20 cellular contexts compared by ENCODE assay signal in genomic region chr1:192726820-192727504, GRCh38.
"Had no signal": no experiment of that assay in that cellular context is flagged by ENCODE, and none has a peak within 500 bp of the region (broad histone marks: within the 10 kb centered on the region; RNA-seq: fewer than 3 reads in every experiment).

No MANE protein-coding gene starts in this region.

- ATAC-seq: activated CD8-positive, alpha-beta T cell treated with anti-CD3 and anti-CD28 coated beads for 36 hours; activated T-helper 17 cell treated with anti-CD3 and anti-CD28 coated beads, Interleukin-2, amount 50 U/mL, for 72 hours; left lobe of liver; stimulated activated naive B cell treated with anti-CD40 and anti-IgM and Interleukin-4, amounts not matched to agents 10 μg/mL and 1 μg/mL and 100 μg/mL, for 72 hours had no signal

- H3K9me3 Mint-ChIP-seq: activated CD4-positive, alpha-beta T cell treated with anti-CD3 and anti-CD28 coated beads, Interleukin-2, amount 10 ng/mL, durations not matched to agents 24 days and 14 days; activated CD8-positive, alpha-beta T cell treated with anti-CD3 and anti-CD28 coated beads for 36 hours; activated naive CD8-positive, alpha-beta T cell treated with anti-CD3 and anti-CD28 coated beads for 36 hours; activated T-helper 17 cell treated with anti-CD3 and anti-CD28 coated beads, Interleukin-2, amount 50 U/mL, for 72 hours had no signal

- H3K27me3 ChIP-seq: spleen, upper lobe of left lung had no signal

- H3K36me3 Mint-ChIP-seq: activated naive CD8-positive, alpha-beta T cell treated with anti-CD3 and anti-CD28 coated beads for 36 hours; stimulated activated naive B cell treated with anti-CD40 and anti-IgM and Interleukin-4, amounts not matched to agents 10 μg/mL and 1 μg/mL and 100 μg/mL, for 72 hours had no signal

- H3K4me1 ChIP-seq: spleen had no signal

- H3K36me3 ChIP-seq: spleen, thoracic aorta, upper lobe of left lung had no signal

- H3K27ac ChIP-seq: epithelial cell of prostate, spleen, thoracic aorta, upper lobe of left lung had no signal

- H3K27me3 Mint-ChIP-seq: activated CD4-positive, alpha-beta T cell treated with anti-CD3 and anti-CD28 coated beads, Interleukin-2, amount 10 ng/mL, durations not matched to agents 24 days and 14 days; activated T-helper 17 cell treated with anti-CD3 and anti-CD28 coated beads, Interleukin-2, amount 50 U/mL, for 72 hours; stimulated activated naive B cell treated with anti-CD40 and anti-IgM and Interleukin-4, amounts not matched to agents 10 μg/mL and 1 μg/mL and 100 μg/mL, for 72 hours had no signal

- H3K4me3 ChIP-seq: spleen, thoracic aorta, upper lobe of left lung had no signal

- H3K4me1 Mint-ChIP-seq: activated CD4-positive, alpha-beta T cell treated with anti-CD3 and anti-CD28 coated beads, Interleukin-2, amount 10 ng/mL, durations not matched to agents 24 days and 14 days; activated naive CD8-positive, alpha-beta T cell treated with anti-CD3 and anti-CD28 coated beads for 36 hours; activated T-helper 17 cell treated with anti-CD3 and anti-CD28 coated beads, Interleukin-2, amount 50 U/mL, for 72 hours; stimulated activated naive B cell treated with anti-CD40 and anti-IgM and Interleukin-4, amounts not matched to agents 10 μg/mL and 1 μg/mL and 100 μg/mL, for 72 hours had no signal

- H3K9me3 ChIP-seq: spleen, thoracic aorta, upper lobe of left lung had no signal

- H3K27ac Mint-ChIP-seq: activated CD4-positive, alpha-beta T cell treated with anti-CD3 and anti-CD28 coated beads, Interleukin-2, amount 10 ng/mL, durations not matched to agents 24 days and 14 days; activated CD8-positive, alpha-beta T cell treated with anti-CD3 and anti-CD28 coated beads for 36 hours; activated naive CD8-positive, alpha-beta T cell treated with anti-CD3 and anti-CD28 coated beads for 36 hours; activated T-helper 17 cell treated with anti-CD3 and anti-CD28 coated beads, Interleukin-2, amount 50 U/mL, for 72 hours; stimulated activated naive B cell treated with anti-CD40 and anti-IgM and Interleukin-4, amounts not matched to agents 10 μg/mL and 1 μg/mL and 100 μg/mL, for 72 hours had no signal

- H3K4me3 Mint-ChIP-seq: activated CD4-positive, alpha-beta T cell treated with anti-CD3 and anti-CD28 coated beads, Interleukin-2, amount 10 ng/mL, durations not matched to agents 24 days and 14 days; activated CD8-positive, alpha-beta T cell treated with anti-CD3 and anti-CD28 coated beads for 36 hours; activated naive CD8-positive, alpha-beta T cell treated with anti-CD3 and anti-CD28 coated beads for 36 hours; activated T-helper 17 cell treated with anti-CD3 and anti-CD28 coated beads, Interleukin-2, amount 50 U/mL, for 72 hours; stimulated activated naive B cell treated with anti-CD40 and anti-IgM and Interleukin-4, amounts not matched to agents 10 μg/mL and 1 μg/mL and 100 μg/mL, for 72 hours had no signal

- DNase-seq: activated CD4-positive, alpha-beta T cell treated with anti-CD3 and anti-CD28 coated beads, Interleukin-2, amount 10 ng/mL, durations not matched to agents 24 days and 14 days; activated CD8-positive, alpha-beta T cell treated with anti-CD3 and anti-CD28 coated beads for 36 hours; activated naive CD4-positive, alpha-beta T cell; activated naive CD8-positive, alpha-beta T cell treated with anti-CD3 and anti-CD28 coated beads for 36 hours; activated T-cell treated with anti-CD3 and anti-CD28 coated beads, Interleukin-2, amount 50 U/mL, for 1 hour; amniotic stem cell; caudate nucleus; foreskin melanocyte; hypothalamus; islet precursor cell; midbrain; occipital lobe; posterior cingulate gyrus; spleen; stimulated activated naive B cell treated with anti-CD40 and anti-IgM and Interleukin-4, amounts not matched to agents 10 μg/mL and 1 μg/mL and 100 μg/mL, for 72 hours; upper lobe of left lung had no signal
